ENCODE assay signal across 8 cellular contexts in genomic region chr10:17616403-17617030, GRCh38. TPM values are rescaled to one million over a fixed set of nuclear protein-coding genes. Genes with fewer than 3 reads are reported as not detected.
DNase-seq lines count a peak whose midpoint lies in the region; ATAC-seq, FAIRE-seq and TF ChIP-seq lines count a peak whose summit lies in the region.

No MANE protein-coding gene starts in this region.

- H3K27ac ChIP-seq in HL-60 (replicated peaks): no peak overlapping the region
- H3K27ac ChIP-seq in small intestine (ENCODE audit: low read depth in 1 of 2, low read length in 1 of 2): peak overlapping the region in 1 of 2 donors; percentile 73

- peak; percentile 42 for ATAC-seq in GM21381 (IDR thresholded peaks at IDR 0.05; ENCODE audit: unreplicated experiment)

- no peaks in the 10 kb centered on the region for H3K36me3 ChIP-seq in small intestine (ENCODE audit: control insufficient read depth in 2 of 2, insufficient read depth in 2 of 2, low read length in 2 of 2)

- peak; percentile 20 for DNase-seq in DMS114 treated with DMSO at 0.1 percent for 48 hours (lab: John Stamatoyannopoulos, UW; ENCODE audit: unreplicated experiment)
- DNase-seq in HL-60 (ENCODE audit: low read depth in 1 of 2, low spot score in 1 of 2): peak; percentile 1 to 2
- DNase-seq in T1000 (lab: John Stamatoyannopoulos, UW): peak; percentile 97
- peak; percentile 53 to 73 for DNase-seq in cardiac fibroblast (ENCODE audit: low read depth in 2 of 2)
- DNase-seq in inferior parietal cortex (ENCODE audit: extremely low spot score): peak; percentile 39
- peak; percentile 49 for DNase-seq in small intestine
- no peak for DNase-seq in NCI-H2029 (lab: John Stamatoyannopoulos, UW)

- no peaks in the 10 kb centered on the region for H3K4me1 ChIP-seq in small intestine (ENCODE audit: control insufficient read depth in 2 of 2, insufficient read depth in 1 of 2, low read depth in 1 of 2, low read length in 1 of 2)

- H3K27me3 ChIP-seq in HL-60 (ENCODE audit: insufficient read depth, poor library complexity, severe bottlenecking) (no peaks in the 10 kb centered on the region), small intestine (ENCODE audit: control insufficient read depth in 2 of 2, insufficient read depth in 2 of 2, low read length in 2 of 2) (no peaks in the 10 kb centered on the region)

- H3K9me3 ChIP-seq in small intestine (ENCODE audit: control insufficient read depth, low read depth): no peaks in the 10 kb centered on the region

- H3K4me3 ChIP-seq in HL-60 (replicated peaks; ENCODE audit: insufficient read depth, low read length) (peak overlapping the region; percentile 61), cardiac fibroblast (replicated peaks in 1 of 2; ENCODE audit: low read depth in 2 of 2, low read length in 2 of 2) (peak overlapping the region; percentile 69 to 77), small intestine (ENCODE audit: low read depth in 1 of 2, low read length in 2 of 2) (peak overlapping the region; percentile 79 to 80)

- 1 to 4% (median 3%) methylated on average over 35 to 48 of the region's 48 CpGs for WGBS in small intestine, 3 donors

- FAIRE-seq in small intestine (lab: Jason Lieb, UNC): no peak

- TF ChIP-seq CTCF in HL-60 (IDR thresholded peaks at IDR 0.05; ENCODE audit: insufficient read depth, low read length) (no peak), cardiac fibroblast (IDR thresholded peaks at IDR 0.05; ENCODE audit: low read depth, low read length) (no peak)

RNA-seq across cellular contexts. Expression of gene HACD1, which starts 0.7 kb away (rescaled TPM):
- polyA plus RNA-seq in small intestine: 1 to 10 TPM in 2 of 3 donors, not detected in 1; 3.0 to 4.7 TPM

RNA-seq across cellular contexts. Expression of gene STAM, which starts 27.4 kb away (rescaled TPM):
- 10 to 100 TPM in 2 of 3 donors, 1 to 10 TPM in 1; 8.4 to 11.4 (median 10.3) TPM for polyA plus RNA-seq in small intestine
